Comparison of ENCODE assay signal across 27 cellular contexts in the genomic region with DNA sequence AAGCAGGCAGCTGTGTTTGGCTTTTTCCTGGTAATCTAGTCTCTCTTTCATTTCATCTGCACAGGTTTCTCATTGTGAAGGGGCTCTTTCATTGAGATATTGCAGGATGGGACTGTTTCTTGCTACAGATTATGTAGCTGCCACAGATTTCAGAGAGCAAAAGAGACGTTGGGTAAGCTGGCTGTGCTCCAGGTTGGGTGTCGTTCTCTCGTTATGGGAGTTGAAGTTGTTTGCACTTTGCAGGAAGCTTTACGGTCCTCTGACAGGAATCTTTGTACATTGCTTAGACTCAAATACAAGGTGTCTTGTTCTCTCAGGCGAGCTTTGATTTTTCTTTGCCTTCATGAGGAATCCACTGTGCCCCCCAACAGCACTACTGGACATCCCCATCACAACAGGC.
"Had no signal": no experiment of that assay in that cellular context is flagged by ENCODE, and none has a peak within 500 bp of the region (broad histone marks: within the 10 kb centered on the region; RNA-seq: fewer than 3 reads in every experiment).

No MANE protein-coding gene starts in this region.

- H3K36me3 ChIP-seq: stomach, suprapubic skin, thoracic aorta, thyroid gland, tibial artery, tibial nerve, transverse colon, upper lobe of left lung, upper lobe of right lung, uterus, vagina had no signal

- H3K9me3 ChIP-seq: stomach, suprapubic skin, testis, thoracic aorta, thyroid gland, tibial artery, tibial nerve, transverse colon, upper lobe of left lung, upper lobe of right lung, uterus, vagina had no signal

- H3K4me3 ChIP-seq: stomach, suprapubic skin, testis, thoracic aorta, thyroid gland, tibial artery, tibial nerve, transverse colon, upper lobe of left lung, upper lobe of right lung, uterus, vagina had no signal

- H3K27ac ChIP-seq: stomach, suprapubic skin, testis, thoracic aorta, thyroid gland, tibial artery, tibial nerve, upper lobe of left lung, upper lobe of right lung, uterus, vagina had no signal

- DNase-seq: stimulated activated CD4-positive, alpha-beta T cell treated with anti-CD3 and anti-CD28 coated beads, Interleukin-2, amount 100 ng/mL, for 48 hours; stimulated activated CD4-positive, alpha-beta T cell treated with anti-CD3 and anti-CD28 coated beads, Interleukin-4, amount 100 ng/mL, for 1 hour; stimulated activated CD4-positive, alpha-beta T cell treated with anti-CD3 and anti-CD28 coated beads, Interleukin-4, amount 100 ng/mL, for 24 hours; stimulated activated CD4-positive, alpha-beta T cell treated with anti-CD3 and anti-CD28 coated beads, Interleukin-4, amount 100 ng/mL, for 4 hours; stimulated activated CD8-positive, alpha-beta memory T cell treated with anti-CD3 and anti-CD28 coated beads, Interleukin-4, amount 100 ng/mL, for 48 hours; stimulated activated naive B cell treated with anti-CD40 and anti-IgM and Interleukin-4, amounts not matched to agents 10 μg/mL and 1 μg/mL and 100 μg/mL, for 72 hours; stimulated activated naive CD4-positive, alpha-beta T cell; stimulated activated naive CD4-positive, alpha-beta T cell treated with Interleukin-2 at 50 U/mL for 16 hours; stimulated activated naive CD8-positive, alpha-beta T cell treated with anti-CD3 and anti-CD28 coated beads, Interleukin-15, amount 100 ng/mL, for 72 hours; stimulated activated naive CD8-positive, alpha-beta T cell treated with anti-CD3 and anti-CD28 coated beads, Interleukin-15, Interleukin-2, amounts not matched to agents 100 U/mL and 50 U/mL, for 24 hours; stomach; substantia nigra; testis; thyroid gland; tibial artery; transverse colon; trophoblast cell; upper lobe of left lung; upper lobe of right lung; uterus had no signal

- FAIRE-seq: urothelium cell line had no signal

- ATAC-seq: stimulated activated effector memory CD8-positive, alpha-beta T cell treated with anti-CD3 and anti-CD28 coated beads, Interleukin-12 subunit alpha, Interleukin-12 subunit beta, amount 100 ng/mL, for 72 hours; stimulated activated memory B cell treated with anti-CD40 and anti-IgM and Interleukin-4, amounts not matched to agents 10 μg/mL and 1 μg/mL and 100 μg/mL, for 72 hours; stimulated activated naive B cell treated with anti-CD40 and anti-IgM and Interleukin-4, amounts not matched to agents 10 μg/mL and 1 μg/mL and 100 μg/mL, for 72 hours; stimulated activated naive CD8-positive, alpha-beta T cell treated with anti-CD3 and anti-CD28 coated beads, Interleukin-15, amount 100 ng/mL, for 72 hours; stimulated activated naive CD8-positive, alpha-beta T cell treated with anti-CD3 and anti-CD28 coated beads, Interleukin-15, Interleukin-2, amounts not matched to agents 100 U/mL and 50 U/mL, for 24 hours; upper lobe of right lung had no signal

- H3K27me3 ChIP-seq: stomach, suprapubic skin, testis, thyroid gland, tibial artery, tibial nerve, transverse colon, upper lobe of left lung, upper lobe of right lung, uterus, vagina had no signal

- H3K4me1 ChIP-seq: stomach, suprapubic skin, testis, thyroid gland, tibial artery, tibial nerve, transverse colon, upper lobe of left lung, upper lobe of right lung, uterus, vagina had no signal
